6 cellular contexts compared by ENCODE assay signal in the genomic region with DNA sequence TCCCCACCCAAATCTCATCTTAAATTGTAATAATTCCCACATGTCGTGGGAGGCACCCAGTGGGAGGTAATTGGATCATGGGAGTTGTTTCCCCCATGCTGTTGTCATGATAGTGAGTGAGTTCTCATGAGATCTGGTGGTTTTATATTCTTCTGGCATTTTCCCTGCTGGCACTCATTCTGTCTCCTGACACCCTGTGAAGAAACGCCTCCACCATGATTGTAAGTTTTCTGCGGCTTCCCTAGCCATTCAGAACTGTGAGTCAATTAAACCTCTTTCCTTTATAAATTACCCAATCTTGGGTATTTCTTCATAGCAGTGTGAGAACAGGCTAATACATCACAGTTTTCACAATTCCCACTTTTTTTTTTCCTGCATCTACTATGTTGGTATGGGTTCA. TPM values are rescaled to one million over a fixed set of nuclear protein-coding genes. Genes with fewer than 3 reads are reported as not detected.
"Had no signal": no experiment of that assay in that cellular context is flagged by ENCODE, and none has a peak within 500 bp of the region (broad histone marks: within the 10 kb centered on the region; RNA-seq: fewer than 3 reads in every experiment).

No MANE protein-coding gene starts in this region.

RNA-seq across cellular contexts. Expression of gene AIM2, which starts 26.5 kb away (rescaled TPM):
- total RNA-seq: dermis blood vessel endothelial cell, endothelial cell of umbilical vein, foreskin keratinocyte, lung microvascular endothelial cell, pulmonary artery endothelial cell, vagina had no signal
- polyA plus RNA-seq: endothelial cell of umbilical vein, foreskin keratinocyte had no signal
